ENCODE assay signal across 12 cellular contexts in genomic region chrX:106707771-106708454, GRCh38. TPM values are rescaled to one million over a fixed set of nuclear protein-coding genes. Genes with fewer than 3 reads are reported as not detected.
DNase-seq lines count a peak whose midpoint lies in the region; ATAC-seq, FAIRE-seq and TF ChIP-seq lines count a peak whose summit lies in the region.
"Had no signal": no experiment of that assay in that cellular context is flagged by ENCODE, and none has a peak within 500 bp of the region (broad histone marks: within the 10 kb centered on the region; RNA-seq: fewer than 3 reads in every experiment).

No MANE protein-coding gene starts in this region.

- ATAC-seq in GM21786 (IDR thresholded peaks at IDR 0.05; ENCODE audit: unreplicated experiment), result no peak
- ATAC-seq in HepG2, result no peak
- no peak for ATAC-seq in GM21526 (IDR thresholded peaks at IDR 0.05; ENCODE audit: low FRiP score, unreplicated experiment)
- ATAC-seq: effector memory CD8-positive, alpha-beta T cell had no signal

- H3K9ac ChIP-seq in keratinocyte (ENCODE audit: control insufficient read depth, extremely low read depth, insufficient read depth, low read length) (peak overlapping the region; percentile 34), HepG2 (ENCODE audit: insufficient read depth, low read depth, low read length) (no peak overlapping the region)

- H3K4me3 ChIP-seq in keratinocyte (ENCODE audit: control insufficient read depth in 2 of 3, extremely low read depth in 1 of 3, insufficient read depth in 2 of 3, low read depth in 1 of 3, low read length in 3 of 3), result peak overlapping the region in 1 of 3 experiments; percentile 41
- no peak overlapping the region for H3K4me3 ChIP-seq in HepG2 (replicated peaks in 1 of 3; ENCODE audit: insufficient read depth in 1 of 3, low read depth in 2 of 3, low read length in 3 of 3)
- H3K4me3 ChIP-seq: thoracic aorta had no signal

- H2AFZ ChIP-seq in keratinocyte (ENCODE audit: control insufficient read depth, low read length) (no peak overlapping the region), HepG2 (ENCODE audit: low read length) (no peak overlapping the region)

- TF ChIP-seq POLR2A in H54 (IDR thresholded peaks at IDR 0.05; ENCODE audit: low read depth, low read length) (no peak), HepG2 (IDR thresholded peaks at IDR 0.05; ENCODE audit: insufficient read depth in 1 of 2, low read depth in 2 of 2, low read length in 2 of 2) (no peak)

- POLR2A ChIA-PET in HepG2 (lab: Yijun Ruan, JAX), result interaction anchor here (1.0 kb wide), 1 partner anchor 11 kb away, joined by 4 read pairs; no protein-coding TSS in a partner anchor

- in situ Hi-C loops in ACHN (cut with HindIII; ENCODE audit: low pct_ligation_motif_present, low pct_unique_long_range_greater_than_20kb, low sequenced_read_pairs) (no loop called here), HepG2 (cut with HindIII; ENCODE audit: extremely low pct_ligation_motif_present, low pct_unique_long_range_greater_than_20kb) (no loop called here)

- no peak for TF ChIP-seq RAD21 in HepG2 (CRISPR knock-in tag; IDR thresholded peaks at IDR 0.05)

- H3K27me3 ChIP-seq in keratinocyte (ENCODE audit: control insufficient read depth, extremely low read depth, insufficient read depth, low read length) (no peaks in the 10 kb centered on the region), HepG2 (ENCODE audit: control insufficient read depth in 1 of 2, insufficient read depth in 2 of 2, low read length in 2 of 2) (no peaks in the 10 kb centered on the region)

- no peaks in the 10 kb centered on the region for H3K9me1 ChIP-seq in keratinocyte (ENCODE audit: control insufficient read depth, extremely low read depth, insufficient read depth, low read length)

- TF ChIP-seq EP300 in HepG2 (IDR thresholded peaks at IDR 0.05; ENCODE audit: low read depth in 2 of 2, low read length in 2 of 2), result no peak
- no peak for TF ChIP-seq EP300 in HepG2 (CRISPR knock-in tag; IDR thresholded peaks at IDR 0.05; ENCODE audit: borderline replicate concordance)

- no peak for TF ChIP-seq CTCF in keratinocyte (optimal IDR thresholded peaks at IDR 0.05 in 1 of 3, IDR thresholded peaks at IDR 0.05 in 1 of 3, conservative IDR thresholded peaks at IDR 0.05 in 1 of 3; ENCODE audit: extremely low read depth in 1 of 3, insufficient read depth in 2 of 3, low read length in 3 of 3)
- no peak for TF ChIP-seq CTCF in HepG2 (CRISPR knock-in tag; IDR thresholded peaks at IDR 0.05)

- dilution Hi-C loops in keratinocyte (cut with MboI; ENCODE audit: extremely low pct_ligation_motif_present, low sequenced_read_pairs), result no loop called here

- H3K79me2 ChIP-seq in keratinocyte (ENCODE audit: control insufficient read depth, insufficient read depth, low read length) (no peaks in the 10 kb centered on the region), HepG2 (ENCODE audit: insufficient read depth, low read length) (no peaks in the 10 kb centered on the region)

- WGBS in HepG2 (ENCODE audit: low lambda C conversion rate), result 46% methylated on average over 3 of the region's 3 CpGs

- H3K9me3 ChIP-seq in keratinocyte (ENCODE audit: control insufficient read depth, low read depth, low read length), result no peaks in the 10 kb centered on the region
- no peaks in the 10 kb centered on the region for H3K9me3 ChIP-seq in HepG2 (ENCODE audit: low read length)
- H3K9me3 ChIP-seq: thoracic aorta had no signal

- H3K4me1 ChIP-seq in keratinocyte (ENCODE audit: control insufficient read depth, extremely low read depth, insufficient read depth, low read length) (peaks cover 13% of the 10 kb centered on the region), HepG2 (ENCODE audit: insufficient read depth, low read length) (no peaks in the 10 kb centered on the region)

- H3K36me3 ChIP-seq in keratinocyte (ENCODE audit: control insufficient read depth in 2 of 2, extremely low read depth in 1 of 2, insufficient read depth in 2 of 2, low read length in 2 of 2) (no peaks in the 10 kb centered on the region), HepG2 (replicated peaks in 1 of 2; ENCODE audit: control insufficient read depth in 1 of 2, insufficient read depth in 2 of 2, low read length in 2 of 2) (no peaks in the 10 kb centered on the region)
- H3K36me3 ChIP-seq: thoracic aorta had no signal

- CTCF ChIA-PET in HepG2 (lab: Yijun Ruan, JAX; ENCODE audit: low intra/inter-chr PET ratio, low total read pairs), result no interaction called here

- H4K20me1 ChIP-seq in keratinocyte (ENCODE audit: control insufficient read depth, extremely low read depth, insufficient read depth, low read length) (no peaks in the 10 kb centered on the region), HepG2 (ENCODE audit: insufficient read depth, low read length) (no peaks in the 10 kb centered on the region)

- H3K4me2 ChIP-seq in keratinocyte (ENCODE audit: control insufficient read depth, extremely low read depth, insufficient read depth, low read depth, low read length) (peak overlapping the region; percentile 69), HepG2 (ENCODE audit: low read depth, low read length) (no peak overlapping the region)

- peak; percentile 97 for FAIRE-seq in H54 (lab: Jason Lieb, UNC)
- peak; percentile 88 for FAIRE-seq in keratinocyte (lab: Jason Lieb, UNC)
- no peak for FAIRE-seq in HepG2 (lab: Jason Lieb, UNC)

- H3K27ac ChIP-seq in keratinocyte (ENCODE audit: control insufficient read depth, insufficient read depth, low read length), result peak overlapping the region; percentile 66
- no peak overlapping the region for H3K27ac ChIP-seq in HepG2 (ENCODE audit: extremely low read length, insufficient read depth, low read length)
- H3K27ac ChIP-seq: thoracic aorta had no signal

- DNase-seq in ACHN (peak; percentile 76), H54 (ENCODE audit: insufficient read length, low spot score) (peak; percentile 35), amniotic stem cell (lab: John Stamatoyannopoulos, UW) (peak; percentile 17), keratinocyte (ENCODE audit: low read depth, low spot score) (peak; percentile 66), HepG2 (ENCODE audit: low spot score) (no peak), NCI-H1694 treated with DMSO at 0.1 percent for 48 hours (lab: John Stamatoyannopoulos, UW) (no peak)
- DNase-seq: DND-41; effector memory CD8-positive, alpha-beta T cell; SIG-M5 had no signal

- intact Hi-C loops in HepG2 (cut with micrococcal nuclease; ENCODE audit: unreplicated experiment), result no loop called here

- BruUV-seq in HepG2 (replicated peaks; lab: Mats Ljungman, UMichigan), result no TSS peak

TF ChIP-seq in HepG2, 621 proteins besides CTCF, POLR2A, EP300 and RAD21 (continues in another document):
- TF ChIP-seq ZMYM2 (CRISPR knock-in tag; IDR thresholded peaks at IDR 0.05) (no peak), ZNF770 (CRISPR knock-in tag; IDR thresholded peaks at IDR 0.05) (no peak), CEBPB (IDR thresholded peaks at IDR 0.05; ENCODE audit: borderline replicate concordance, low read depth, low read length) (no peak), YEATS4 (CRISPR knock-in tag; IDR thresholded peaks at IDR 0.05; ENCODE audit: borderline replicate concordance) (no peak), JDP2 (CRISPR knock-in tag; IDR thresholded peaks at IDR 0.05; ENCODE audit: borderline replicate concordance) (no peak)

RNA-seq across cellular contexts. Expression of gene RNF128, which starts 18.6 kb away (rescaled TPM):
- polyA plus RNA-seq in keratinocyte (14.7 to 24.0 TPM (median 20.1 TPM) in 3 replicates), HepG2 (2011; rRNA removed) (42.8 and 43.5 TPM in 2 replicates)
- 48.7 TPM for polyA plus RNA-seq in keratinocyte (2011; ENCODE audit: low read depth)
- 7.1 and 11.4 TPM in 2 replicates for polyA plus RNA-seq in keratinocyte (2011; cell fraction: cytosol; rRNA removed)
- polyA plus RNA-seq in keratinocyte (2011; cell fraction: nucleus; rRNA removed), result 30.8 and 36.7 TPM in 2 replicates
- 17.3 and 24.5 TPM in 2 replicates for polyA plus RNA-seq in keratinocyte (2012; ENCODE audit: low replicate concordance)
- polyA minus RNA-seq in keratinocyte, result 4.3 to 23.6 TPM (median 18.8 TPM) in 3 replicates
- polyA minus RNA-seq in keratinocyte (2011; cell fraction: cytosol; rRNA and poly(A)+ RNA removed), result 28.8 TPM
- polyA minus RNA-seq in keratinocyte (2011; cell fraction: nucleus; rRNA and poly(A)+ RNA removed), result 41.2 and 53.3 TPM in 2 replicates
- 9.7 and 18.5 TPM in 2 replicates for total RNA-seq in HepG2 (2016; rRNA removed; fragmentation: Illumina TruSeq; extraction: Trizol)
- 1.6 and 1.8 TPM in 2 replicates for total RNA-seq in HepG2 (2016; cell fraction: cytosol; rRNA removed; fragmentation: Illumina TruSeq; extraction: Trizol; ENCODE audit: low read depth)
- total RNA-seq in HepG2 (2016; cell fraction: insoluble cytoplasmic fraction; rRNA removed; fragmentation: Illumina TruSeq; extraction: Trizol), result 10.1 and 19.1 TPM in 2 replicates
- total RNA-seq in HepG2 (2016; cell fraction: membrane; rRNA removed; fragmentation: Illumina TruSeq; extraction: Trizol), result 3.8 and 4.0 TPM in 2 replicates
- total RNA-seq in HepG2 (2016; cell fraction: nucleus; rRNA removed; fragmentation: Illumina TruSeq; extraction: Trizol), result 23.5 and 24.5 TPM in 2 replicates
- polyA plus RNA-seq in HepG2 (2011; cell fraction: cytosol; rRNA removed), result 32.3 and 42.2 TPM in 2 replicates
- polyA plus RNA-seq in HepG2 (2011; cell fraction: nucleus; rRNA removed), result 22.0 and 25.0 TPM in 2 replicates
- 52.9 and 69.8 TPM in 2 replicates for polyA plus RNA-seq in HepG2 (2012)
- 0.83 and 0.86 TPM in 2 replicates for polyA plus RNA-seq in HepG2 (2016; cell fraction: cytosol; fragmentation: Illumina TruSeq; extraction: Trizol; ENCODE audit: low read depth)
- 11.3 and 11.6 TPM in 2 replicates for polyA plus RNA-seq in HepG2 (2016; cell fraction: insoluble cytoplasmic fraction; fragmentation: Illumina TruSeq; extraction: Trizol; ENCODE audit: low read depth)
- polyA plus RNA-seq in HepG2 (2016; cell fraction: membrane; fragmentation: Illumina TruSeq; extraction: Trizol; ENCODE audit: low read depth), result 2.1 and 2.3 TPM in 2 replicates
- 34.1 and 36.2 TPM in 2 replicates for polyA plus RNA-seq in HepG2 (2016; cell fraction: nucleus; fragmentation: Illumina TruSeq; extraction: Trizol; ENCODE audit: insufficient read depth, low read depth)
- 73.8 TPM in 1 of 2 replicates, not detected in the other for polyA minus RNA-seq in HepG2 (2011; rRNA and poly(A)+ RNA removed; ENCODE audit: low replicate concordance)
- polyA minus RNA-seq in HepG2 (2011; cell fraction: cytosol; rRNA and poly(A)+ RNA removed), result 74.3 and 77.9 TPM in 2 replicates
- polyA minus RNA-seq in HepG2 (2011; cell fraction: nucleus; rRNA and poly(A)+ RNA removed), result 60.5 and 65.3 TPM in 2 replicates
- total RNA-seq: thoracic aorta had no signal

Comparison
In these comparisons a context has a peak if more than half of its experiments do, and no peak if none do; other contexts are left out.
1. DNase-seq: peak in ACHN (single experiment), H54 (single experiment), amniotic stem cell (single experiment) and keratinocyte (single experiment); none in HepG2 (single experiment) and NCI-H1694 treated with DMSO at 0.1 percent for 48 hours (single experiment).